In genomic region chr2:132557694-132558093, GRCh38 we compare ENCODE assay signal across 33 cellular contexts.
"Had no signal": no experiment of that assay in that cellular context is flagged by ENCODE, and none has a peak within 500 bp of the region (broad histone marks: within the 10 kb centered on the region; RNA-seq: fewer than 3 reads in every experiment).

No MANE protein-coding gene starts in this region.

- H3K36me3 ChIP-seq: adrenal gland, ascending aorta, brain microvascular endothelial cell, breast epithelium, cardiac muscle cell had no signal

- ATAC-seq: activated naive CD4-positive, alpha-beta T cell treated with anti-CD3 and anti-CD28 coated beads, Interleukin-2, amount 50 U/mL, for 72 hours; activated naive CD8-positive, alpha-beta T cell treated with anti-CD3 and anti-CD28 coated beads, Interleukin-2, amount 50 U/mL, for 24 hours; activated T-cell treated with anti-CD3 and anti-CD28 coated beads, Interleukin-2, amount 50 U/mL, for 4 hours; activated T-cell treated with anti-CD3 and anti-CD28 coated beads, Interleukin-2, amount 50 U/mL, for 72 hours; activated T-helper 17 cell treated with anti-CD3 and anti-CD28 coated beads, Interleukin-2, amount 50 U/mL, for 72 hours; body of pancreas had no signal

- H3K27me3 ChIP-seq: adrenal gland, ascending aorta, body of pancreas, brain microvascular endothelial cell, breast epithelium, cardiac muscle cell had no signal

- DNase-seq: activated effector memory CD4-positive, alpha-beta T cell treated with anti-CD3 and anti-CD28 coated beads, Interleukin-2, amount 50 U/mL, for 16 hours; activated effector memory CD4-positive, alpha-beta T cell treated with Interleukin-2 at 50 U/mL for 16 hours; activated gamma-delta T cell; activated gamma-delta T cell treated with Interleukin-2 at 50 U/mL for 16 hours; activated naive CD4-positive, alpha-beta T cell; activated naive CD4-positive, alpha-beta T cell treated with anti-CD3 and anti-CD28 coated beads for 36 hours; activated naive CD4-positive, alpha-beta T cell treated with anti-CD3 and anti-CD28 coated beads, Interleukin-2, amount 10 ng/mL, durations not matched to agents 7 days and 5 days; activated naive CD4-positive, alpha-beta T cell treated with anti-CD3 and anti-CD28 coated beads, Interleukin-2, amount 50 U/mL, for 16 hours; activated naive CD4-positive, alpha-beta T cell treated with Interleukin-2 at 50 U/mL for 16 hours; activated naive CD8-positive, alpha-beta T cell treated with anti-CD3 and anti-CD28 coated beads for 36 hours; activated naive CD8-positive, alpha-beta T cell treated with anti-CD3 and anti-CD28 coated beads, Interleukin-2, amount 10 ng/mL, durations not matched to agents 7 days and 5 days; activated naive CD8-positive, alpha-beta T cell treated with anti-CD3 and anti-CD28 coated beads, Interleukin-2, amount 50 U/mL, for 24 hours; activated T-cell treated with anti-CD3 and anti-CD28 coated beads, Interleukin-2, amount 50 U/mL, for 24 hours; activated T-cell treated with anti-CD3 and anti-CD28 coated beads, Interleukin-2, amount 50 U/mL, for 4 hours; activated T-cell treated with anti-CD3 and anti-CD28 coated beads, Interleukin-2, amount 50 U/mL, for 48 hours; activated T-cell treated with anti-CD3 and anti-CD28 coated beads, Interleukin-2, amount 50 U/mL, for 72 hours; adrenal gland; amniotic stem cell; amygdala; anterior cingulate cortex; aorta; body of pancreas; brain microvascular endothelial cell; caudate nucleus; central memory CD4-positive, alpha-beta T cell; cerebellar nuclear complex had no signal

- FAIRE-seq: astrocyte, bronchial epithelial cell had no signal

- H3K4me3 ChIP-seq: adrenal gland, ascending aorta, body of pancreas, breast epithelium, cardiac muscle cell had no signal

- H3K9me3 ChIP-seq: adrenal gland, body of pancreas, breast epithelium had no signal

- H3K4me1 ChIP-seq: adrenal gland, ascending aorta, breast epithelium had no signal

- H3K27ac ChIP-seq: adrenal gland, ascending aorta, body of pancreas, brain microvascular endothelial cell, breast epithelium, cardiac muscle cell had no signal
